Comparison of ENCODE assay signal across 27 cellular contexts in the genomic region with DNA sequence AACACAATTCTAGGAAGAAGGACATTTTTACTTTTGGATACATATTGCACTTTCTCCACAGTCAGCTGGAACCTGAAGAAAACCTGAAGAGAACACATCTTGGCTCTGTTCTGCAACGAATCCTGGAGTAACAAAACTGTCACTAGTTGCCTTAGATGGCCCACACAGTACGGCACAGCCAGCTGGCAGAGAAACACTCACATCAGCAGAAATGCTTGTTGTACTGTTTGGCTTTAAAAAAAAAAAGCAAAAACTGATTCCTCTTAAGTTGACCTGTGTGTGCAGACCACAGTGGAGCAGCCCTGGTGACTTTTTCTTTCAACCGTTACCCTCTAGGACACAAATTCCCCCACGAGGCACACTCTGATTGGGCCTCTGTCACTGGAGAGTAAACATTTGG.
DNase-seq lines count a peak whose midpoint lies in the region; ATAC-seq and TF ChIP-seq lines count a peak whose summit lies in the region.
"Had no signal": no experiment of that assay in that cellular context is flagged by ENCODE, and none has a peak within 500 bp of the region (broad histone marks: within the 10 kb centered on the region; RNA-seq: fewer than 3 reads in every experiment).

No MANE protein-coding gene starts in this region.

- no peak overlapping the region for H3K4me2 ChIP-seq in trophoblast cell (ENCODE audit: low read length)
- H3K4me2 ChIP-seq: PC-9 had no signal

- no peak overlapping the region for H2AFZ ChIP-seq in trophoblast cell (ENCODE audit: insufficient read depth, low read length, poor library complexity)
- H2AFZ ChIP-seq: PC-9 had no signal

- peak; percentile 3 for DNase-seq in DMS79 treated with DMSO at 0.1 percent for 48 hours (lab: John Stamatoyannopoulos, UW)
- DNase-seq in DMS79 (lab: John Stamatoyannopoulos, UW) = no peak
- DNase-seq in mesothelial cell of epicardium (ENCODE audit: low spot score in 2 of 2, unreplicated experiment in 2 of 2) = no peak
- DNase-seq in thyroid gland = peak; percentile 41 to 51
- DNase-seq in trophoblast cell = no peak
- no peak for DNase-seq in COR-L47 (lab: John Stamatoyannopoulos, UW)
- DNase-seq: activated CD8-positive, alpha-beta memory T cell treated with anti-CD3 and anti-CD28 coated beads, Interleukin-2, amount 10 ng/mL, durations not matched to agents 7 days and 5 days; activated naive CD4-positive, alpha-beta T cell treated with anti-CD3 and anti-CD28 coated beads for 36 hours; brain microvascular endothelial cell; CD4-positive, CD25-positive, alpha-beta regulatory T cell; effector CD4-positive, alpha-beta T cell; naive thymus-derived CD4-positive, alpha-beta T cell; NCI-H1048; NCI-H187; NCI-H2171; NCI-H510A treated with DMSO at 0.1 percent for 48 hours; NK-92 treated with Interleukin-12 subunit alpha and Interleukin-12 subunit beta, amount 100 ng/mL, for 24 hours; PC-9; SHP77; spleen; stimulated activated CD4-positive, alpha-beta T cell treated with anti-CD3 and anti-CD28 coated beads, Interleukin-4, amount 100 ng/mL, for 1 hour; T1000 had no signal

- H3K14ac ChIP-seq in trophoblast cell (ENCODE audit: low read length) = no peak overlapping the region

- peak overlapping the region in 3 of 4 donors; percentile 9 to 67 (median 46) for H3K27ac ChIP-seq in gastroesophageal sphincter
- no peak overlapping the region for H3K27ac ChIP-seq in thyroid gland
- no peak overlapping the region for H3K27ac ChIP-seq in trophoblast cell (ENCODE audit: low read depth, low read length)
- H3K27ac ChIP-seq: 22Rv1, brain microvascular endothelial cell, PC-9, spleen had no signal

- H3K36me3 Mint-ChIP-seq in mesothelial cell of epicardium = no peaks in the 10 kb centered on the region
- H3K36me3 Mint-ChIP-seq: activated CD8-positive, alpha-beta memory T cell treated with anti-CD3 and anti-CD28 coated beads, Interleukin-2, amount 10 ng/mL, durations not matched to agents 7 days and 5 days; CD4-positive, CD25-positive, alpha-beta regulatory T cell; naive thymus-derived CD4-positive, alpha-beta T cell; WTC11 had no signal

- no peak overlapping the region for H4K12ac ChIP-seq in trophoblast cell (ENCODE audit: low read depth, low read length)

- H4K91ac ChIP-seq in trophoblast cell (ENCODE audit: low read depth, low read length) = no peak overlapping the region

- TF ChIP-seq POLR2A in gastroesophageal sphincter (IDR thresholded peaks at IDR 0.05) (no peak), thyroid gland (IDR thresholded peaks at IDR 0.05) (no peak)

- H3K36me3 ChIP-seq in gastroesophageal sphincter (no peaks in the 10 kb centered on the region), thyroid gland (no peaks in the 10 kb centered on the region), trophoblast cell (ENCODE audit: control insufficient read depth in 1 of 2, insufficient read depth in 2 of 2, low read length in 2 of 2) (no peaks in the 10 kb centered on the region)
- H3K36me3 ChIP-seq: brain microvascular endothelial cell, spleen had no signal

- intact Hi-C loops in thyroid gland (cut with DNase I) = no loop called here

- H3K4me1 Mint-ChIP-seq in mesothelial cell of epicardium = peaks cover 23% of the 10 kb centered on the region
- H3K4me1 Mint-ChIP-seq: activated CD8-positive, alpha-beta memory T cell treated with anti-CD3 and anti-CD28 coated beads, Interleukin-2, amount 10 ng/mL, durations not matched to agents 7 days and 5 days; CD4-positive, CD25-positive, alpha-beta regulatory T cell; naive thymus-derived CD4-positive, alpha-beta T cell; WTC11 had no signal

- H2AK5ac ChIP-seq in trophoblast cell (ENCODE audit: low read length) = no peak overlapping the region

- no peaks in the 10 kb centered on the region for H3K79me1 ChIP-seq in trophoblast cell (ENCODE audit: low read length)

- H3K27me3 ChIP-seq in gastroesophageal sphincter (no peaks in the 10 kb centered on the region), thyroid gland (no peaks in the 10 kb centered on the region), trophoblast cell (ENCODE audit: insufficient read depth, low read length) (no peaks in the 10 kb centered on the region)
- H3K27me3 ChIP-seq: brain microvascular endothelial cell had no signal

- H3K23ac ChIP-seq in trophoblast cell (ENCODE audit: low read length) = no peak overlapping the region

- no peaks in the 10 kb centered on the region for H3K9me3 Mint-ChIP-seq in mesothelial cell of epicardium
- H3K9me3 Mint-ChIP-seq: activated naive CD4-positive, alpha-beta T cell treated with anti-CD3 and anti-CD28 coated beads for 36 hours; activated T-helper 1 cell treated with anti-CD3 and anti-CD28 coated beads, Interleukin-12 subunit alpha, Interleukin-12 subunit beta, Interleukin-2, Interleukin-4 antibody, amounts not matched to agents 30 ng/mL and 10 ng/mL and 1 ng/mL, durations not matched to agents 14 hours and 24 hours and 36 hours; naive thymus-derived CD4-positive, alpha-beta T cell; WTC11 had no signal

- no peak for TF ChIP-seq EP300 in gastroesophageal sphincter (IDR thresholded peaks at IDR 0.05)

- H3K27ac Mint-ChIP-seq in mesothelial cell of epicardium = peak overlapping the region; percentile 69
- H3K27ac Mint-ChIP-seq: activated CD8-positive, alpha-beta memory T cell treated with anti-CD3 and anti-CD28 coated beads, Interleukin-2, amount 10 ng/mL, durations not matched to agents 7 days and 5 days; activated naive CD4-positive, alpha-beta T cell treated with anti-CD3 and anti-CD28 coated beads for 36 hours; activated T-helper 1 cell treated with anti-CD3 and anti-CD28 coated beads, Interleukin-12 subunit alpha, Interleukin-12 subunit beta, Interleukin-2, Interleukin-4 antibody, amounts not matched to agents 30 ng/mL and 10 ng/mL and 1 ng/mL, durations not matched to agents 14 hours and 24 hours and 36 hours; CD4-positive, CD25-positive, alpha-beta regulatory T cell; naive thymus-derived CD4-positive, alpha-beta T cell; WTC11 had no signal

- H3K4me3 ChIP-seq in gastroesophageal sphincter (no peak overlapping the region), thyroid gland (replicated peaks in 1 of 3) (no peak overlapping the region), trophoblast cell (ENCODE audit: low read depth, low read length) (no peak overlapping the region)
- H3K4me3 ChIP-seq: PC-9, spleen had no signal

- H2BK5ac ChIP-seq in trophoblast cell (ENCODE audit: low read depth, low read length, poor library complexity) = no peak overlapping the region

- no peak overlapping the region for H2BK12ac ChIP-seq in trophoblast cell (ENCODE audit: low read length)

- TF ChIP-seq CTCF in gastroesophageal sphincter (IDR thresholded peaks at IDR 0.05) (no peak), mesothelial cell of epicardium (IDR thresholded peaks at IDR 0.05; ENCODE audit: unreplicated experiment) (no peak), thyroid gland (IDR thresholded peaks at IDR 0.05) (no peak)

- no peak overlapping the region for H3K18ac ChIP-seq in trophoblast cell (ENCODE audit: low read length)

- no peak overlapping the region for H3K9ac ChIP-seq in trophoblast cell (ENCODE audit: low read length)

- peaks cover 2% of the 10 kb centered on the region for H3K27me3 Mint-ChIP-seq in mesothelial cell of epicardium (ENCODE audit: low read depth)
- H3K27me3 Mint-ChIP-seq: activated CD8-positive, alpha-beta memory T cell treated with anti-CD3 and anti-CD28 coated beads, Interleukin-2, amount 10 ng/mL, durations not matched to agents 7 days and 5 days; CD4-positive, CD25-positive, alpha-beta regulatory T cell had no signal

- H3K79me2 ChIP-seq in trophoblast cell (ENCODE audit: control insufficient read depth, insufficient read depth, low read length, poor library complexity) = no peaks in the 10 kb centered on the region

- no peaks in the 10 kb centered on the region for H3K9me3 ChIP-seq in gastroesophageal sphincter
- H3K9me3 ChIP-seq in thyroid gland = no peaks in the 10 kb centered on the region
- H3K9me3 ChIP-seq in trophoblast cell (ENCODE audit: insufficient read depth, low read depth, low read length) = peaks cover 2% of the 10 kb centered on the region
- H3K9me3 ChIP-seq: spleen had no signal

- H3K4me1 ChIP-seq in gastroesophageal sphincter (peaks cover 0 to 22% (median 9%) of the 10 kb centered on the region in 3 donors), thyroid gland (peaks cover 0 to 11% of the 10 kb centered on the region in 2 donors), trophoblast cell (ENCODE audit: control insufficient read depth in 1 of 2, insufficient read depth in 2 of 2, low read length in 2 of 2) (no peaks in the 10 kb centered on the region)
- H3K4me1 ChIP-seq: spleen had no signal

- no peak overlapping the region for H2BK120ac ChIP-seq in trophoblast cell (ENCODE audit: insufficient read depth, low read length, poor library complexity)

- ATAC-seq in gastroesophageal sphincter (no peak), GM18909 (IDR thresholded peaks at IDR 0.05; ENCODE audit: poor library complexity, unreplicated experiment) (no peak)
- ATAC-seq: activated CD8-positive, alpha-beta memory T cell treated with anti-CD3 and anti-CD28 coated beads, Interleukin-2, amount 10 ng/mL, durations not matched to agents 7 days and 5 days; naive thymus-derived CD4-positive, alpha-beta T cell; WTC11 had no signal

- 5 to 19% methylated on average over 4 of the region's 4 CpGs for WGBS in gastroesophageal sphincter (ENCODE audit: low coverage in 1 of 2), 2 donors
- 23 to 32% methylated on average over 4 of the region's 4 CpGs for WGBS in thyroid gland, 2 donors
- no CpG with 5 or more reads among the region's 4 CpGs for WGBS in trophoblast cell (ENCODE audit: extremely low coverage, insufficient coverage, insufficient read length)

- no peak overlapping the region for H4K8ac ChIP-seq in trophoblast cell (ENCODE audit: low read depth, low read length)

- no peak overlapping the region for H3K4me3 Mint-ChIP-seq in mesothelial cell of epicardium
- H3K4me3 Mint-ChIP-seq: activated CD8-positive, alpha-beta memory T cell treated with anti-CD3 and anti-CD28 coated beads, Interleukin-2, amount 10 ng/mL, durations not matched to agents 7 days and 5 days; activated naive CD4-positive, alpha-beta T cell treated with anti-CD3 and anti-CD28 coated beads for 36 hours; activated T-helper 1 cell treated with anti-CD3 and anti-CD28 coated beads, Interleukin-12 subunit alpha, Interleukin-12 subunit beta, Interleukin-2, Interleukin-4 antibody, amounts not matched to agents 30 ng/mL and 10 ng/mL and 1 ng/mL, durations not matched to agents 14 hours and 24 hours and 36 hours; CD4-positive, CD25-positive, alpha-beta regulatory T cell; naive thymus-derived CD4-positive, alpha-beta T cell; WTC11 had no signal

- no peak overlapping the region for H3K4ac ChIP-seq in trophoblast cell (ENCODE audit: low read depth, low read length)

Comparison
In these comparisons a context has a peak if more than half of its experiments do, and no peak if none do; other contexts are left out.
1. DNase-seq: peak in DMS79 treated with DMSO at 0.1 percent for 48 hours (single experiment) and thyroid gland (2 of 2); none in DMS79 (single experiment), mesothelial cell of epicardium (0 of 2), trophoblast cell (0 of 2) and COR-L47 (single experiment).
2. H3K27ac ChIP-seq: peak in gastroesophageal sphincter (3 of 4); none in thyroid gland (0 of 3) and trophoblast cell (single experiment).